Comparison of ENCODE assay signal across 1 cellular context in the genomic region with DNA sequence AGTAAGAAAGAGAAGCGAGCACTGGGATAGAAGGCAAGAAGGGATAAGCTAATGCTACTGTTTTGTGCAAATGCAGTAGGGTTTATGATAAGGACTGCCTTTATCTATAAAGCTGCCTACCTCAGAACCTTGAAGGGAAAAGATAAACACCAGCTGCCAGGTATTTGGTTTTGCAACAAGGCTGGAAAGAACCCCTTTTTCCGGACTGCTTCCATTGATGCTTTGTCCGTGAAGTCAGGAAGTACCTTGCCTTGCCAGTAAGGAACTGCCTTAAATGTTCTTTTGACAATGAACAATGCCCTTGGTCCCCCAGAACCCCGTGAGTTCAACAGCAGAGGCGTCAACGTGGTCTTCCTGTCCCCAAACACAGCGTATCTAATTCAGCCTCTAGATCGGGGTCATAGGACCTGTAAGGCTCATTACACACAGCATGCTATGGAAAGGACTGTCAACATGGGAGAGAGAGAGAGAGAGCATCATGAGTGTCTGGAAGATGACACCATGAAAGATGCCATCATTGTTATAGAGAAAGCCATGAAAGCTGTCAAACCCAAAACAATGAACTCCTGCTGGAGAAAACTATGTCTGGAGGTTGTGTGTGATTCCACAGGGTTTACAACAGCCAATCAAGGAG.
TF ChIP-seq lines count a peak whose summit lies in the region.

No MANE protein-coding gene starts in this region.

TF ChIP-seq in K562, 482 proteins besides CTCF, POLR2A, EP300 and RAD21 (continued from another document):
- TF ChIP-seq MNT (conservative IDR thresholded peaks at IDR 0.05) = peak in 1 of 2 experiments; percentile 24; a peak in 1 of 4 replicates
- TF ChIP-seq HDAC2 (IDR thresholded peaks at IDR 0.05) = no peak
- no peak for TF ChIP-seq ETS2 (tag; IDR thresholded peaks at IDR 0.05; ENCODE audit: borderline replicate concordance, poor library complexity, severe bottlenecking)
- no peak for TF ChIP-seq CHD2 (IDR thresholded peaks at IDR 0.05; ENCODE audit: low read depth, low read length)
- no peak for TF ChIP-seq NR3C1 (CRISPR knock-in tag; IDR thresholded peaks at IDR 0.05)
- TF ChIP-seq TCF3 (CRISPR knock-in tag; IDR thresholded peaks at IDR 0.05) = peak; percentile 31
- 0 out of 2 replicates have a peak, but pooled peaks have one; percentile 11 for TF ChIP-seq ZNF239 (CRISPR knock-in tag; IDR thresholded peaks at IDR 0.05)
- TF ChIP-seq TBL1XR1 (IDR thresholded peaks at IDR 0.05; ENCODE audit: low read length in 2 of 2) = peak in 1 of 2 experiments; percentile 16; a peak in 1 of 4 replicates
- no peak for TF ChIP-seq SMARCE1 (IDR thresholded peaks at IDR 0.05)
